ENCODE assay signal across 1 cellular context in the genomic region with DNA sequence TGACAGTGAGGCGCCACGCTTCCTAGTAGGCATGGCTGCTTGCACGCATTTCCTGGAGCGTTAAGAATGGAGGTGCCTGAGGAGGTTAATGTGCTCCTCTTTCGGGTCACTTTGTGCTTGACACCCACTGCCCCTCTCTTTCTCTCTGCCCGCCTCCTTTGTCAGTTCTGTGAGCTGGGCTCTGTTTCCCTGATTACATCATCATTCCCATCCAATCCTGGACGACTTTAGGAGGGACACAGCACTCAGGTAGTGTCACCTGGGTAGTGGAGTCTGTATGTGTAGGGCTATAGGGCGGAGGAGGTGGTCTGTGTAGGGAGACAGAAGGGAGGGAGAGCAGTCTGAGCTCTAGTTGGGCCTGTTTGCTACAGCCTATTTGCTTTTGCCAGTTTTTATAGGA.
TF ChIP-seq lines count a peak whose summit lies in the region.

No MANE protein-coding gene starts in this region.

TF ChIP-seq in GM23338, 12 proteins besides CTCF, POLR2A, EP300 and RAD21 (continued from another document):
- no peak for TF ChIP-seq ZNF462 (CRISPR knock-in tag; IDR thresholded peaks at IDR 0.05)
TF ChIP-seq in GM23338: peak in this region for 1.
